In genomic region chr2:7732497-7732896, GRCh38 we compare ENCODE assay signal across 1 cellular context.
TF ChIP-seq lines count a peak whose summit lies in the region.

No MANE protein-coding gene starts in this region.

TF ChIP-seq in GM23338, 12 proteins besides CTCF, POLR2A, EP300 and RAD21:
- no peak for TF ChIP-seq ZNF462 (CRISPR knock-in tag; IDR thresholded peaks at IDR 0.05)
- no peak for TF ChIP-seq ZNF331 (CRISPR knock-in tag; IDR thresholded peaks at IDR 0.05; ENCODE audit: low read depth)
- no peak for TF ChIP-seq STAT1 (IDR thresholded peaks at IDR 0.05; ENCODE audit: unreplicated experiment)
- TF ChIP-seq CREB1 (CRISPR knock-in tag; IDR thresholded peaks at IDR 0.05; ENCODE audit: low read depth) = no peak
- no peak for TF ChIP-seq JUNB (IDR thresholded peaks at IDR 0.05; ENCODE audit: unreplicated experiment)
- no peak for TF ChIP-seq ETS1 (IDR thresholded peaks at IDR 0.05)
- TF ChIP-seq NANOG (IDR thresholded peaks at IDR 0.05; ENCODE audit: borderline replicate concordance) = no peak
- no peak for TF ChIP-seq EZH2 (IDR thresholded peaks at IDR 0.05; ENCODE audit: low read depth, unreplicated experiment)
- TF ChIP-seq ZNF114 (CRISPR knock-in tag; IDR thresholded peaks at IDR 0.05) = no peak
- no peak for TF ChIP-seq EZH2phosphoT487 (IDR thresholded peaks at IDR 0.05; ENCODE audit: unreplicated experiment)
- TF ChIP-seq REST (IDR thresholded peaks at IDR 0.05; ENCODE audit: unreplicated experiment) = no peak
- TF ChIP-seq POLR2AphosphoS5 (IDR thresholded peaks at IDR 0.05; ENCODE audit: low read depth) = no peak
